ENCODE assay signal across 19 cellular contexts in the genomic region with DNA sequence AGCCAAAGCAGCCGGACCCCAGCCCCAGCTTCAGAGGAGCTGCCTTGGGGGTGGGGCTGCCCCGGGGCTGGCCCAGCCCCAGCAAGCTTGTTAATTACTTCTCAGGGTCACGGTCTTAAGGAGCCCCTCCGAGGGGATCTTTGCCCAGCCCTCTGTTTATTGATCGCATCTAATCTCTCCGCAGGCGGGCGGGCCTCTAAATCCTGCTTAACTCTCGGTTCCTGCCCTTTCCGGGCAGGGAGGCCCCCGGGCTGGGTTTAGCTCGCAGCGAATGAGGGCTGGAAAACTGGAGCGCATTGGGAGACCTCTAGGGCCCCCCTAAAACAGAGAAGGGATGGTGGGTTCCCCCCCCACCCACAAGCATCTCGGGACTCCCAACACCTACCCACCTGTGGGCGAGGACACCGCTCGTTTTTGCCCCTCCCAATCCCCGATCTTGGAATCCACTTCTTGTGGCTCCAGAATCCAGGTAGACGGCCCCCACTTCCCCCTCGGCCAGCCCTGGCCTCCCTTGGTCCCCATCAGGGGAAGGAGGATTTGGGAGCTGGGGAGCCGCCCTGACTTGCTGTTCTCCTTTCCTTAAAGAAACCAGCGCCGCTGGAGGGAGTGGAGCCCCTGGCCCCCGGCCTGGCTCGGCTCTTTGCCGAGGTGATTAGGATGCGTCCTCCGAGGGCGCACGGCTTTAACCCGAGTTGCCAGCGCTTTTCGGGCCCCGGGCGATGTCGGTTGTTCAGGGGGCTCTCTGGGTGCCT. TPM values are rescaled to one million over a fixed set of nuclear protein-coding genes. Genes with fewer than 3 reads are reported as not detected.
A peak's percentile ranks its signal among the peaks of the same experiment; 100 is the strongest.
DNase-seq lines count a peak whose midpoint lies in the region; ATAC-seq and TF ChIP-seq lines count a peak whose summit lies in the region.
"Had no signal": no experiment of that assay in that cellular context is flagged by ENCODE, and none has a peak within 500 bp of the region (broad histone marks: within the 10 kb centered on the region; RNA-seq: fewer than 3 reads in every experiment).

No MANE protein-coding gene starts in this region.

- H3K27ac Mint-ChIP-seq in glutamatergic neuron (ENCODE audit: unreplicated experiment) (no peak overlapping the region), nephron progenitor cell (no peak overlapping the region)
- H3K27ac Mint-ChIP-seq: activated CD8-positive, alpha-beta T cell treated with anti-CD3 and anti-CD28 coated beads for 36 hours; activated naive CD8-positive, alpha-beta T cell had no signal

- no peaks in the 10 kb centered on the region for H3F3A ChIP-seq in PC-3 (ENCODE audit: low read length, unreplicated experiment)

- H3K27me3 Mint-ChIP-seq in glutamatergic neuron (ENCODE audit: unreplicated experiment) (peaks cover 6% of the 10 kb centered on the region), nephron progenitor cell (ENCODE audit: low read depth, poor library complexity) (peaks cover 55% of the 10 kb centered on the region)
- H3K27me3 Mint-ChIP-seq: activated CD8-positive, alpha-beta T cell treated with anti-CD3 and anti-CD28 coated beads for 36 hours; activated naive CD8-positive, alpha-beta T cell had no signal

- CTCF ChIA-PET in PC-3 (lab: Charles Lee): no interaction called here

- no peaks in the 10 kb centered on the region for H4K20me1 ChIP-seq in PC-3 (ENCODE audit: low read length)

- H3K4me1 ChIP-seq in cardiac muscle cell (ENCODE audit: low read depth) (no peaks in the 10 kb centered on the region), heart right ventricle (peaks cover 0 to 11% (median 0%) of the 10 kb centered on the region in 9 donors), aorta (ENCODE audit: control insufficient read depth in 1 of 2, insufficient read depth in 2 of 2, low read length in 2 of 2) (no peaks in the 10 kb centered on the region), PC-3 (ENCODE audit: insufficient read depth, low read length) (no peaks in the 10 kb centered on the region)
- H3K4me1 ChIP-seq: psoas muscle, transverse colon had no signal

- no peak for TF ChIP-seq CTCF in cardiac muscle cell (IDR thresholded peaks at IDR 0.05; ENCODE audit: low read depth, low read length)
- TF ChIP-seq CTCF in heart right ventricle (IDR thresholded peaks at IDR 0.05): no peak
- no peak for TF ChIP-seq CTCF in glutamatergic neuron (IDR thresholded peaks at IDR 0.05; ENCODE audit: partially characterized antibody, unreplicated experiment)
- TF ChIP-seq CTCF in nephron progenitor cell (IDR thresholded peaks at IDR 0.05): no peak
- TF ChIP-seq CTCF in PC-3 (conservative IDR thresholded peaks at IDR 0.05; ENCODE audit: low read depth, low read length): no peak

- BruUV-seq in PC-3 (replicated peaks; lab: Mats Ljungman, UMichigan): no TSS peak

- H3K36me3 Mint-ChIP-seq in glutamatergic neuron (ENCODE audit: unreplicated experiment) (no peaks in the 10 kb centered on the region), nephron progenitor cell (ENCODE audit: low read depth) (no peaks in the 10 kb centered on the region)
- H3K36me3 Mint-ChIP-seq: activated naive CD8-positive, alpha-beta T cell had no signal

- H3K4me3 Mint-ChIP-seq in glutamatergic neuron (ENCODE audit: unreplicated experiment) (peak overlapping the region; percentile 52), nephron progenitor cell (peak overlapping the region; percentile 75)
- H3K4me3 Mint-ChIP-seq: activated CD8-positive, alpha-beta T cell treated with anti-CD3 and anti-CD28 coated beads for 36 hours; activated naive CD8-positive, alpha-beta T cell had no signal

- H3K9me2 ChIP-seq in PC-3 (replicated peaks; ENCODE audit: low read length): no peaks in the 10 kb centered on the region

- peak overlapping the region; percentile 15 for H3K4me3 ChIP-seq in cardiac muscle cell
- peak overlapping the region in 2 of 10 donors; percentile 1 to 14 for H3K4me3 ChIP-seq in heart right ventricle
- H3K4me3 ChIP-seq in aorta (ENCODE audit: low read length in 2 of 2): no peak overlapping the region
- H3K4me3 ChIP-seq in PC-3 (ENCODE audit: low read length): no peak overlapping the region
- H3K4me3 ChIP-seq: psoas muscle, transverse colon had no signal

- peaks cover 3% of the 10 kb centered on the region for H3K9me3 Mint-ChIP-seq in glutamatergic neuron (ENCODE audit: unreplicated experiment)
- H3K9me3 Mint-ChIP-seq in nephron progenitor cell: no peaks in the 10 kb centered on the region
- H3K9me3 Mint-ChIP-seq: activated CD8-positive, alpha-beta T cell treated with anti-CD3 and anti-CD28 coated beads for 36 hours had no signal

- H3K27me3 ChIP-seq in cardiac muscle cell (peaks cover 14% of the 10 kb centered on the region), heart right ventricle (peaks cover 10 to 48% (median 36%) of the 10 kb centered on the region in 7 donors), aorta (ENCODE audit: control insufficient read depth in 1 of 2, insufficient read depth in 2 of 2, low read length in 1 of 2) (no peaks in the 10 kb centered on the region), PC-3 (ENCODE audit: low read length) (0 out of 2 replicates have a peak, but pooled peaks cover 12% of the 10 kb centered on the region)

- 10 to 11% methylated on average over 37 of the region's 37 CpGs for WGBS in heart right ventricle, 2 donors
- WGBS in aorta, 2 donors: 5 to 10% methylated on average over 37 of the region's 37 CpGs

- no peak overlapping the region for H2AFZ ChIP-seq in PC-3 (ENCODE audit: low read length)

- H3K9me3 ChIP-seq in cardiac muscle cell (ENCODE audit: low read depth): no peaks in the 10 kb centered on the region
- H3K9me3 ChIP-seq in heart right ventricle: no peaks in the 10 kb centered on the region
- H3K9me3 ChIP-seq in aorta (ENCODE audit: control insufficient read depth, low read length): no peaks in the 10 kb centered on the region
- H3K9me3 ChIP-seq in PC-3 (ENCODE audit: low read length): no peaks in the 10 kb centered on the region
- H3K9me3 ChIP-seq: psoas muscle, transverse colon had no signal

- H3K27ac ChIP-seq in cardiac muscle cell (no peak overlapping the region), heart right ventricle (no peak overlapping the region), aorta (ENCODE audit: low read depth in 1 of 2, low read length in 2 of 2) (no peak overlapping the region), PC-3 (ENCODE audit: low read length) (no peak overlapping the region)
- H3K27ac ChIP-seq: psoas muscle, transverse colon had no signal

- H3K4me1 Mint-ChIP-seq in glutamatergic neuron (ENCODE audit: low read depth, unreplicated experiment): peaks cover 2% of the 10 kb centered on the region
- H3K4me1 Mint-ChIP-seq in nephron progenitor cell: peaks cover 33% of the 10 kb centered on the region

- intact Hi-C loops in heart right ventricle (cut with DNase I) (no loop called here), aorta (cut with DNase I) (no loop called here), PC-3 (cut with micrococcal nuclease) (no loop called here)

- no peak overlapping the region for H3K9ac ChIP-seq in PC-3 (ENCODE audit: low read length)

- no peak overlapping the region for H3K4me2 ChIP-seq in PC-3 (ENCODE audit: low read length)

- DNase-seq in cardiac muscle cell (ENCODE audit: low read depth in 1 of 2, low spot score in 1 of 2) (peak; percentile 20 to 21), heart right ventricle (no peak), glutamatergic neuron (peak; percentile 53), nephron progenitor cell (peak; percentile 47), DMS53 treated with DMSO at 0.1 percent for 48 hours (lab: John Stamatoyannopoulos, UW; ENCODE audit: unreplicated experiment) (no peak), aorta (no peak), PC-3 (no peak)
- DNase-seq: activated CD8-positive, alpha-beta T cell treated with anti-CD3 and anti-CD28 coated beads for 36 hours; activated T-cell treated with anti-CD3 and anti-CD28 coated beads, Interleukin-2, amount 50 U/mL, for 48 hours; C1 segment of cervical spinal cord; DMS79; NCI-H2171 treated with DMSO at 0.1 percent for 48 hours; psoas muscle; Right ventricle myocardium superior; stimulated activated CD4-positive, alpha-beta T cell treated with anti-CD3 and anti-CD28 coated beads, Interleukin-12 subunit alpha, Interleukin-12 subunit beta, amount 100 ng/mL, for 4 hours; T-helper 1 cell; transverse colon had no signal

- no peak for ATAC-seq in heart right ventricle
- ATAC-seq in aorta (ENCODE audit: low FRiP score): no peak
- ATAC-seq in PC-3: no peak
- ATAC-seq in HG03442 (IDR thresholded peaks at IDR 0.05; ENCODE audit: unreplicated experiment): no peak
- ATAC-seq: activated CD8-positive, alpha-beta T cell treated with anti-CD3 and anti-CD28 coated beads for 36 hours; psoas muscle had no signal

- no peaks in the 10 kb centered on the region for H3K79me2 ChIP-seq in PC-3 (ENCODE audit: low read length)

- H3K36me3 ChIP-seq in cardiac muscle cell: no peaks in the 10 kb centered on the region
- no peaks in the 10 kb centered on the region for H3K36me3 ChIP-seq in heart right ventricle
- no peaks in the 10 kb centered on the region for H3K36me3 ChIP-seq in aorta (ENCODE audit: control insufficient read depth in 1 of 2, insufficient read depth in 2 of 2, low read length in 1 of 2)
- no peaks in the 10 kb centered on the region for H3K36me3 ChIP-seq in PC-3 (ENCODE audit: low read depth, low read length)
- H3K36me3 ChIP-seq: transverse colon had no signal

- POLR2A ChIA-PET in PC-3 (lab: Charles Lee; ENCODE audit: unreplicated experiment): no interaction called here

RNA-seq across cellular contexts. Expression of a gene that starts 59.5 kb away (rescaled TPM):
- 26.6 and 55.8 TPM in 2 replicates for total RNA-seq in cardiac muscle cell
- 19.6 and 35.2 TPM in 2 replicates for polyA plus RNA-seq in cardiac muscle cell
- total RNA-seq in heart right ventricle: 10 to 100 TPM in 9 of 10 donors, 1 to 10 TPM in 1; 9.0 to 31.9 (median 13.1) TPM
- 10 to 100 TPM in 1 of 2 donors, 1 to 10 TPM in 1; 5.1 to 12.5 TPM for polyA plus RNA-seq in heart right ventricle
- total RNA-seq in glutamatergic neuron (ENCODE audit: unreplicated experiment): 68.1 TPM
- 10 to 100 TPM; 11.0 to 26.3 TPM for total RNA-seq in aorta
- 1 to 10 TPM; 5.3 to 6.3 TPM for polyA plus RNA-seq in aorta
- total RNA-seq in PC-3 (2014; rRNA removed): 37.2 and 39.3 TPM in 2 replicates

Comparison
In these comparisons a context has a peak if more than half of its experiments do, and no peak if none do; other contexts are left out.
1. DNase-seq: peak in cardiac muscle cell (2 of 2), glutamatergic neuron (single experiment) and nephron progenitor cell (single experiment); none in heart right ventricle (0 of 2), DMS53 treated with DMSO at 0.1 percent for 48 hours (single experiment), aorta (0 of 2) and PC-3 (single experiment).